1 cellular context compared by ENCODE assay signal in genomic region chr17:45353047-45353446, GRCh38.
TF ChIP-seq lines count a peak whose summit lies in the region.

No MANE protein-coding gene starts in this region.

TF ChIP-seq in K562, 482 proteins besides CTCF, POLR2A, EP300 and RAD21 (continued from another document):
- TF ChIP-seq ATF6 (CRISPR knock-in tag; IDR thresholded peaks at IDR 0.05) = no peak
- no peak for TF ChIP-seq BACH1 (tag; IDR thresholded peaks at IDR 0.05)
- peak; percentile 37; the same call in 1 of the 2 replicates for TF ChIP-seq ARID1B (IDR thresholded peaks at IDR 0.05)
- TF ChIP-seq SPI1 (IDR thresholded peaks at IDR 0.05; ENCODE audit: borderline replicate concordance, low read depth, low read length) = peak; percentile 50; the same call in 1 of the 2 replicates
- no peak for TF ChIP-seq HNRNPUL1 (IDR thresholded peaks at IDR 0.05; ENCODE audit: low read length)
- no peak for TF ChIP-seq ZNF212 (CRISPR knock-in tag; IDR thresholded peaks at IDR 0.05)
- peak; percentile 66 for TF ChIP-seq ZNF146 (CRISPR knock-in tag; IDR thresholded peaks at IDR 0.05; ENCODE audit: unreplicated experiment)
- peak; percentile 87 for TF ChIP-seq JUND (IDR thresholded peaks at IDR 0.05; ENCODE audit: borderline replicate concordance, low read depth, low read length)
- peak; percentile 76; the same call in 2 of the 3 replicates for TF ChIP-seq JUND (tag; IDR thresholded peaks at IDR 0.05; ENCODE audit: borderline replicate concordance, low read depth, low read length)
- 0 out of 2 replicates have a peak, but pooled peaks have one; percentile 46 for TF ChIP-seq ZEB2 (IDR thresholded peaks at IDR 0.05)
- peak; percentile 57 for TF ChIP-seq CTBP1 (IDR thresholded peaks at IDR 0.05; ENCODE audit: borderline replicate concordance)
- no peak for TF ChIP-seq ZNF217 (CRISPR knock-in tag; IDR thresholded peaks at IDR 0.05)
- peak; percentile 94 for TF ChIP-seq USF1 (CRISPR knock-in tag; IDR thresholded peaks at IDR 0.05)
- no peak for TF ChIP-seq MTA1 (IDR thresholded peaks at IDR 0.05; ENCODE audit: borderline replicate concordance)
- TF ChIP-seq FOSL1 (tag; conservative IDR thresholded peaks at IDR 0.05) = peak; percentile 82
- TF ChIP-seq NONO (IDR thresholded peaks at IDR 0.05; ENCODE audit: low read depth in 2 of 2, low read length in 1 of 2) = no peak
- 0 out of 2 replicates have a peak, but pooled peaks have one; percentile 18 for TF ChIP-seq HDAC2 (IDR thresholded peaks at IDR 0.05)
- peak; percentile 6 for TF ChIP-seq FOS (IDR thresholded peaks at IDR 0.05; ENCODE audit: extremely low read depth, insufficient read length)
- peak; percentile 86 for TF ChIP-seq BHLHE40 (IDR thresholded peaks at IDR 0.05; ENCODE audit: low read length)
- peak in 1 of 2 experiments; percentile 28 for TF ChIP-seq E2F6 (IDR thresholded peaks at IDR 0.05; ENCODE audit: borderline replicate concordance in 1 of 2, extremely low read depth in 1 of 2, insufficient read depth in 1 of 2, insufficient read length in 1 of 2, low read depth in 1 of 2, low read length in 1 of 2, poor library complexity in 1 of 2, severe bottlenecking in 1 of 2)
- TF ChIP-seq RAD51 (IDR thresholded peaks at IDR 0.05; ENCODE audit: borderline replicate concordance, low read depth) = peak; percentile 82
- no peak for TF ChIP-seq NCOA1 (IDR thresholded peaks at IDR 0.05; ENCODE audit: low read depth)
- no peak for TF ChIP-seq PHB2 (IDR thresholded peaks at IDR 0.05; ENCODE audit: low read depth)
- TF ChIP-seq SMARCA4 (IDR thresholded peaks at IDR 0.05) = peak; percentile 53; the same call in 1 of the 2 replicates
- no peak for TF ChIP-seq SLC30A9 (CRISPR knock-in tag; IDR thresholded peaks at IDR 0.05)
- TF ChIP-seq SMARCE1 (IDR thresholded peaks at IDR 0.05) = peak; percentile 59; the same call in 1 of the 2 replicates
- TF ChIP-seq JUN (IDR thresholded peaks at IDR 0.05; ENCODE audit: borderline replicate concordance, low read depth, low read length) = peak; percentile 79
- TF ChIP-seq JUN (CRISPR knock-in tag; IDR thresholded peaks at IDR 0.05; ENCODE audit: borderline replicate concordance) = no peak
- peak; percentile 82; the same call in 1 of the 2 replicates for TF ChIP-seq SOX6 (IDR thresholded peaks at IDR 0.05)
- TF ChIP-seq RNF2 (IDR thresholded peaks at IDR 0.05) = no peak
- peak; percentile 79 for TF ChIP-seq L3MBTL2 (IDR thresholded peaks at IDR 0.05)
- TF ChIP-seq ATF3 (IDR thresholded peaks at IDR 0.05) = peak; percentile 83
- no peak for TF ChIP-seq ATF3 (CRISPR knock-in tag; conservative IDR thresholded peaks at IDR 0.05)
- no peak for TF ChIP-seq ELF4 (CRISPR knock-in tag; IDR thresholded peaks at IDR 0.05)
- TF ChIP-seq UBTF (IDR thresholded peaks at IDR 0.05; ENCODE audit: borderline replicate concordance in 1 of 2, low read depth in 2 of 2, low read length in 2 of 2) = no peak
- TF ChIP-seq POLR2AphosphoS2 (IDR thresholded peaks at IDR 0.05; ENCODE audit: low read length) = no peak
- TF ChIP-seq HDAC1 (IDR thresholded peaks at IDR 0.05) = no peak
